In the genomic region with DNA sequence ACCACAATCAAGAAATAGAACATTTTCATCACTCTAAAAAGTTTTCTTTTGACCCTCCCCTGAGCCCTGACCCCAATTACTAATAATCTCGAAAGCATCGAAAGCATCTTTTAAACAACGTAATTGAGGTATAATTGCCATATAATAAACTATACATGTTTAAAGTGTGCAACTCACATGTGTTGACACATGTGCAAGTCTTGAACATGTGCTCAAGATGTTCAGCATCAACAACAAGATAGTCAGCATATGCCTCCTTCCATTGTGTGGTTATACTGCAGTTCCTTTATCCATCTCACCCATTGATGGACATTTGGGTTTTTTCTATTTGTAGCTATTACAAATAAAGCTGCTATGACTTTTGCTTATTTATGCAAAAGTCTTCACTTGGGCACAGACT, we compare ENCODE assay signal across 34 cellular contexts.
"Had no signal": no experiment of that assay in that cellular context is flagged by ENCODE, and none has a peak within 500 bp of the region (broad histone marks: within the 10 kb centered on the region; RNA-seq: fewer than 3 reads in every experiment).

No MANE protein-coding gene starts in this region.

- H3K27me3 ChIP-seq: brain microvascular endothelial cell, foreskin keratinocyte, gastrocnemius medialis had no signal

- H3K4me3 ChIP-seq: coronary artery, dorsolateral prefrontal cortex, esophagus muscularis mucosa, gastrocnemius medialis, heart left ventricle had no signal

- H3K4me1 ChIP-seq: gastrocnemius medialis had no signal

- FAIRE-seq: astrocyte, bronchial epithelial cell had no signal

- H3K27ac Mint-ChIP-seq: activated CD4-positive, alpha-beta memory T cell treated with anti-CD3 and anti-CD28 coated beads, Interleukin-2, amount 10 ng/mL, durations not matched to agents 7 days and 5 days; activated CD4-positive, alpha-beta T cell treated with anti-CD3 and anti-CD28 coated beads for 36 hours; activated CD4-positive, alpha-beta T cell treated with anti-CD3 and anti-CD28 coated beads, Interleukin-2, amount 10 ng/mL, durations not matched to agents 7 days and 5 days; activated naive CD8-positive, alpha-beta T cell; activated T-helper 17 cell treated with anti-CD3 and anti-CD28 coated beads, Interleukin-2, amount 50 U/mL, for 72 hours; dendritic cell treated with granulocyte-macrophage colony-stimulating factor and Interleukin-4, amounts not matched to agents 40 ng/mL and 50 ng/mL, for 4 days; endodermal cell; T-helper 17 cell; T-helper 2 cell treated with Interferon-gamma antibody and Interleukin-4, amounts not matched to agents 5 μg/mL and 100 μg/mL, for 36 hours had no signal

- ATAC-seq: activated CD4-positive, alpha-beta T cell treated with anti-CD3 and anti-CD28 coated beads for 36 hours; activated T-cell treated with anti-CD3 and anti-CD28 coated beads, Interleukin-2, amount 50 U/mL, for 4 hours; activated T-helper 17 cell treated with anti-CD3 and anti-CD28 coated beads, Interleukin-2, amount 50 U/mL, for 72 hours; foreskin keratinocyte; gastrocnemius medialis; heart left ventricle; T-helper 17 cell had no signal

- H3K36me3 Mint-ChIP-seq: activated naive CD8-positive, alpha-beta T cell had no signal

- H3K9me3 ChIP-seq: esophagus muscularis mucosa, gastrocnemius medialis, heart left ventricle had no signal

- H3K9me3 Mint-ChIP-seq: activated CD4-positive, alpha-beta memory T cell treated with anti-CD3 and anti-CD28 coated beads, Interleukin-2, amount 10 ng/mL, durations not matched to agents 7 days and 5 days; activated CD4-positive, alpha-beta T cell treated with anti-CD3 and anti-CD28 coated beads, Interleukin-2, amount 10 ng/mL, durations not matched to agents 7 days and 5 days; activated T-cell treated with anti-CD3 and anti-CD28 coated beads, Interleukin-2, amount 50 U/mL, for 4 hours; activated T-helper 17 cell treated with anti-CD3 and anti-CD28 coated beads, Interleukin-2, amount 50 U/mL, for 72 hours; central memory CD8-positive, alpha-beta T cell; dendritic cell treated with granulocyte-macrophage colony-stimulating factor and Interleukin-4, amounts not matched to agents 40 ng/mL and 50 ng/mL, for 4 days; T-helper 2 cell treated with Interferon-gamma antibody and Interleukin-4, amounts not matched to agents 5 μg/mL and 100 μg/mL, for 36 hours had no signal

- H3K27me3 Mint-ChIP-seq: activated CD4-positive, alpha-beta T cell treated with anti-CD3 and anti-CD28 coated beads for 36 hours; activated naive CD8-positive, alpha-beta T cell had no signal

- H3K36me3 ChIP-seq: brain microvascular endothelial cell, esophagus muscularis mucosa, gastrocnemius medialis, heart left ventricle had no signal

- H3K4me3 Mint-ChIP-seq: activated CD4-positive, alpha-beta memory T cell treated with anti-CD3 and anti-CD28 coated beads, Interleukin-2, amount 10 ng/mL, durations not matched to agents 7 days and 5 days; activated CD4-positive, alpha-beta T cell treated with anti-CD3 and anti-CD28 coated beads for 36 hours; activated CD4-positive, alpha-beta T cell treated with anti-CD3 and anti-CD28 coated beads, Interleukin-2, amount 10 ng/mL, durations not matched to agents 7 days and 5 days; activated naive CD8-positive, alpha-beta T cell; activated T-cell treated with anti-CD3 and anti-CD28 coated beads, Interleukin-2, amount 50 U/mL, for 4 hours; activated T-helper 17 cell treated with anti-CD3 and anti-CD28 coated beads, Interleukin-2, amount 50 U/mL, for 72 hours; central memory CD8-positive, alpha-beta T cell; dendritic cell treated with granulocyte-macrophage colony-stimulating factor and Interleukin-4, amounts not matched to agents 40 ng/mL and 50 ng/mL, for 4 days; endodermal cell; T-helper 17 cell; T-helper 2 cell treated with Interferon-gamma antibody and Interleukin-4, amounts not matched to agents 5 μg/mL and 100 μg/mL, for 36 hours had no signal

- DNase-seq: activated CD4-positive, alpha-beta memory T cell treated with anti-CD3 and anti-CD28 coated beads, Interleukin-2, amount 10 ng/mL, durations not matched to agents 7 days and 5 days; activated CD4-positive, alpha-beta T cell treated with anti-CD3 and anti-CD28 coated beads for 36 hours; activated CD4-positive, alpha-beta T cell treated with anti-CD3 and anti-CD28 coated beads, Interleukin-2, amount 10 ng/mL, durations not matched to agents 7 days and 5 days; activated CD4-positive, alpha-beta T cell treated with anti-CD3 and anti-CD28 coated beads, Interleukin-2, amount 50 U/mL, for 4 hours; activated CD4-positive, CD25-positive, alpha-beta regulatory T cell; activated CD4-positive, CD25-positive, alpha-beta regulatory T cell treated with anti-CD3 and anti-CD28 coated beads, Interleukin-2, amount 50 U/mL, for 72 hours; activated effector memory CD4-positive, alpha-beta T cell treated with Interleukin-2 at 50 U/mL for 16 hours; activated gamma-delta T cell treated with Interleukin-2 at 50 U/mL for 16 hours; activated naive CD4-positive, alpha-beta T cell treated with anti-CD3 and anti-CD28 coated beads, Interleukin-2, amount 50 U/mL, for 16 hours; activated naive CD4-positive, alpha-beta T cell treated with Interleukin-2 at 50 U/mL for 16 hours; activated T-cell treated with anti-CD3 and anti-CD28 coated beads, Interleukin-2, amount 50 U/mL, for 4 hours; amniotic stem cell; anterior cingulate cortex; brain microvascular endothelial cell; dorsolateral prefrontal cortex; effector memory CD4-positive, alpha-beta T cell; endodermal cell; erythroblast; foreskin keratinocyte; gastrocnemius medialis; glutamatergic neuron; heart left ventricle; T-helper 1 cell; T-helper 17 cell; T1000 had no signal

- H3K27ac ChIP-seq: brain microvascular endothelial cell, coronary artery, dorsolateral prefrontal cortex, esophagus muscularis mucosa, foreskin keratinocyte, gastrocnemius medialis, heart left ventricle had no signal
